Comparison of ENCODE assay signal across 21 cellular contexts in genomic region chr20:35643045-35643444, GRCh38. TPM values are rescaled to one million over a fixed set of nuclear protein-coding genes. Genes with fewer than 3 reads are reported as not detected.
DNase-seq lines count a peak whose midpoint lies in the region; ATAC-seq and TF ChIP-seq lines count a peak whose summit lies in the region.
"Had no signal": no experiment of that assay in that cellular context is flagged by ENCODE, and none has a peak within 500 bp of the region (broad histone marks: within the 10 kb centered on the region; RNA-seq: fewer than 3 reads in every experiment).

No MANE protein-coding gene starts in this region.

- POLR2A ChIA-PET in MCF 10A (lab: Yijun Ruan, JAX): interaction anchor here (1.1 to 3.6 kb wide), 3 partner anchors 18 to 24 kb away, joined by 3 to 10 read pairs (median 3); no protein-coding TSS in a partner anchor

- H3K9me3 Mint-ChIP-seq in natural killer cell: no peaks in the 10 kb centered on the region
- no peaks in the 10 kb centered on the region for H3K9me3 Mint-ChIP-seq in natural killer cell treated with Interleukin-12 subunit alpha and Interleukin-12 subunit beta and Interleukin-15 and Interleukin-18, amount 100 ng/mL, for 72 hours
- H3K9me3 Mint-ChIP-seq in effector memory CD8-positive, alpha-beta T cell: no peaks in the 10 kb centered on the region
- H3K9me3 Mint-ChIP-seq in MCF 10A (ENCODE audit: unreplicated experiment): no peaks in the 10 kb centered on the region
- H3K9me3 Mint-ChIP-seq: naive B cell had no signal

- H3K27me3 Mint-ChIP-seq in natural killer cell (ENCODE audit: low read depth in 2 of 2) (no peaks in the 10 kb centered on the region), MCF 10A (ENCODE audit: insufficient read depth, unreplicated experiment) (no peaks in the 10 kb centered on the region)
- no peaks in the 10 kb centered on the region for H3K27me3 Mint-ChIP-seq in natural killer cell treated with Interleukin-12 subunit alpha and Interleukin-12 subunit beta and Interleukin-15 and Interleukin-18, amount 100 ng/mL, for 72 hours
- H3K27me3 Mint-ChIP-seq in effector memory CD8-positive, alpha-beta T cell: no peaks in the 10 kb centered on the region
- H3K27me3 Mint-ChIP-seq: B cell, naive B cell had no signal

- TF ChIP-seq CTCF in natural killer cell (IDR thresholded peaks at IDR 0.05) (no peak), MCF 10A (IDR thresholded peaks at IDR 0.05; ENCODE audit: unreplicated experiment) (no peak)

- no TSS peak for BruUV-seq in MCF 10A (replicated peaks; lab: Mats Ljungman, UMichigan)

- DNase-seq in natural killer cell: no peak
- no peak for DNase-seq in natural killer cell treated with Interleukin-12 subunit alpha and Interleukin-12 subunit beta and Interleukin-15 and Interleukin-18, amount 100 ng/mL, for 72 hours (ENCODE audit: low spot score)
- peak; percentile 16 for DNase-seq in NCI-H82 treated with DMSO at 0.1 percent for 48 hours (lab: John Stamatoyannopoulos, UW; ENCODE audit: unreplicated experiment)
- no peak for DNase-seq in effector memory CD8-positive, alpha-beta T cell
- peak; percentile 20 for DNase-seq in stimulated activated CD8-positive, alpha-beta memory T cell treated with anti-CD3 and anti-CD28 coated beads, Interleukin-4, amount 100 ng/mL, for 48 hours
- DNase-seq in hepatic stellate cell (ENCODE audit: low spot score): no peak
- no peak for DNase-seq in MCF 10A (ENCODE audit: unreplicated experiment)
- DNase-seq: activated naive CD4-positive, alpha-beta T cell treated with anti-CD3 and anti-CD28 coated beads, Interleukin-2, amount 50 U/mL, for 16 hours; activated T-cell treated with anti-CD3 and anti-CD28 coated beads for 4 hours; caudate nucleus; COR-L47; DMS79 treated with DMSO at 0.1 percent for 48 hours; left lung; naive B cell; NCI-H1105 treated with DMSO at 0.1 percent for 48 hours; NCI-H2081; pancreas; T-helper 2 cell had no signal

- no peak overlapping the region for H3K4me3 Mint-ChIP-seq in natural killer cell
- H3K4me3 Mint-ChIP-seq in natural killer cell treated with Interleukin-12 subunit alpha and Interleukin-12 subunit beta and Interleukin-15 and Interleukin-18, amount 100 ng/mL, for 72 hours: no peak overlapping the region
- no peak overlapping the region for H3K4me3 Mint-ChIP-seq in effector memory CD8-positive, alpha-beta T cell
- H3K4me3 Mint-ChIP-seq in MCF 10A (ENCODE audit: unreplicated experiment): no peak overlapping the region
- H3K4me3 Mint-ChIP-seq: B cell, naive B cell had no signal

- ATAC-seq in natural killer cell: no peak
- no peak for ATAC-seq in natural killer cell treated with Interleukin-12 subunit alpha and Interleukin-12 subunit beta and Interleukin-15 and Interleukin-18, amount 100 ng/mL, for 72 hours
- no peak for ATAC-seq in effector memory CD8-positive, alpha-beta T cell (replicated peaks)
- ATAC-seq in HG02610 (IDR thresholded peaks at IDR 0.05; ENCODE audit: unreplicated experiment): no peak
- ATAC-seq: left lung, pancreas, SK-N-SH treated with all-trans-retinoic acid at 6 μM for 48 hours had no signal

- no peaks in the 10 kb centered on the region for H3K36me3 Mint-ChIP-seq in natural killer cell
- H3K36me3 Mint-ChIP-seq in natural killer cell treated with Interleukin-12 subunit alpha and Interleukin-12 subunit beta and Interleukin-15 and Interleukin-18, amount 100 ng/mL, for 72 hours: no peaks in the 10 kb centered on the region
- peaks cover 7% of the 10 kb centered on the region for H3K36me3 Mint-ChIP-seq in effector memory CD8-positive, alpha-beta T cell (ENCODE audit: insufficient read depth)
- peaks cover 47% of the 10 kb centered on the region for H3K36me3 Mint-ChIP-seq in MCF 10A (ENCODE audit: insufficient read depth, unreplicated experiment)
- H3K36me3 Mint-ChIP-seq: naive B cell had no signal

- CTCF ChIA-PET in MCF 10A (lab: Yijun Ruan, JAX): interaction anchor here (0.8 kb wide), 1 partner anchor 10 kb away, joined by 3 read pairs; no protein-coding TSS in a partner anchor

- intact Hi-C loops in natural killer cell (cut with micrococcal nuclease) (no loop called here), MCF 10A (cut with micrococcal nuclease) (no loop called here)

- H3K27ac Mint-ChIP-seq in natural killer cell: peak overlapping the region; percentile 47 to 77
- H3K27ac Mint-ChIP-seq in natural killer cell treated with Interleukin-12 subunit alpha and Interleukin-12 subunit beta and Interleukin-15 and Interleukin-18, amount 100 ng/mL, for 72 hours: peak overlapping the region in 1 of 2 donors; percentile 59
- H3K27ac Mint-ChIP-seq in effector memory CD8-positive, alpha-beta T cell: peak overlapping the region; percentile 5 to 9
- no peak overlapping the region for H3K27ac Mint-ChIP-seq in MCF 10A (ENCODE audit: low read depth, unreplicated experiment)
- H3K27ac Mint-ChIP-seq: B cell had no signal

- H3K4me1 Mint-ChIP-seq in natural killer cell: peaks cover 73 to 74% of the 10 kb centered on the region in 2 donors
- peaks cover 62 to 68% of the 10 kb centered on the region in 2 donors for H3K4me1 Mint-ChIP-seq in natural killer cell treated with Interleukin-12 subunit alpha and Interleukin-12 subunit beta and Interleukin-15 and Interleukin-18, amount 100 ng/mL, for 72 hours (ENCODE audit: low read depth in 2 of 2)
- H3K4me1 Mint-ChIP-seq in effector memory CD8-positive, alpha-beta T cell (ENCODE audit: low read depth in 2 of 2): peaks cover 60 to 74% of the 10 kb centered on the region in 2 donors
- H3K4me1 Mint-ChIP-seq in MCF 10A (ENCODE audit: insufficient read depth, unreplicated experiment): peaks cover 11% of the 10 kb centered on the region

RNA-seq across cellular contexts. Expression of gene CPNE1, which starts 21.7 kb away (rescaled TPM):
- total RNA-seq in natural killer cell (100 to 1,000 TPM; 298 to 342 (median 334) TPM), MCF 10A (2022) (161 and 194 TPM in 2 replicates)
- total RNA-seq in natural killer cell treated with Interleukin-12 subunit alpha and Interleukin-12 subunit beta and Interleukin-15 and Interleukin-18, amount 100 ng/mL, for 72 hours: 100 to 1,000 TPM; 266 to 324 TPM

RNA-seq across cellular contexts. Expression of gene RBM12, which starts 21.7 kb away (rescaled TPM):
- total RNA-seq in natural killer cell (100 to 1,000 TPM in 1 of 3 donors, 10 to 100 TPM in 2; 80.9 to 112 (median 89.4) TPM), MCF 10A (2022) (60.1 and 64.3 TPM in 2 replicates)
- total RNA-seq in natural killer cell treated with Interleukin-12 subunit alpha and Interleukin-12 subunit beta and Interleukin-15 and Interleukin-18, amount 100 ng/mL, for 72 hours: 100 to 1,000 TPM; 125 to 143 TPM

RNA-seq across cellular contexts. Expression of gene SPAG4, which starts 27.4 kb away (rescaled TPM):
- total RNA-seq in natural killer cell (10 to 100 TPM; 11.2 to 16.2 (median 11.9) TPM), MCF 10A (2022) (0.96 and 1.6 TPM in 2 replicates)
- total RNA-seq in natural killer cell treated with Interleukin-12 subunit alpha and Interleukin-12 subunit beta and Interleukin-15 and Interleukin-18, amount 100 ng/mL, for 72 hours: 1 to 10 TPM; 5.9 to 6.3 TPM

RNA-seq across cellular contexts. Expression of gene NFS1, which starts 56.1 kb away (rescaled TPM):
- 10 to 100 TPM; 11.3 to 20.8 (median 16.0) TPM for total RNA-seq in natural killer cell
- 10 to 100 TPM; 27.0 to 37.4 TPM for total RNA-seq in natural killer cell treated with Interleukin-12 subunit alpha and Interleukin-12 subunit beta and Interleukin-15 and Interleukin-18, amount 100 ng/mL, for 72 hours
- 27.6 and 28.6 TPM in 2 replicates for total RNA-seq in MCF 10A (2022)

RNA-seq across cellular contexts. Expression of gene ROMO1, which starts 56.2 kb away (rescaled TPM):
- total RNA-seq in natural killer cell (10 to 100 TPM; 38.3 to 49.7 (median 40.5) TPM), MCF 10A (2022) (173 and 192 TPM in 2 replicates)
- total RNA-seq in natural killer cell treated with Interleukin-12 subunit alpha and Interleukin-12 subunit beta and Interleukin-15 and Interleukin-18, amount 100 ng/mL, for 72 hours: 100 to 1,000 TPM in 1 of 2 donors, 10 to 100 TPM in 1; 71.0 to 101 TPM

Comparison
In these comparisons a context has a peak if more than half of its experiments do, and no peak if none do; other contexts are left out.
1. DNase-seq: peak in NCI-H82 treated with DMSO at 0.1 percent for 48 hours (single experiment) and stimulated activated CD8-positive, alpha-beta memory T cell treated with anti-CD3 and anti-CD28 coated beads, Interleukin-4, amount 100 ng/mL, for 48 hours (single experiment); none in natural killer cell (single experiment), natural killer cell treated with Interleukin-12 subunit alpha and Interleukin-12 subunit beta and Interleukin-15 and Interleukin-18, amount 100 ng/mL, for 72 hours (single experiment), effector memory CD8-positive, alpha-beta T cell (0 of 3), hepatic stellate cell (single experiment) and MCF 10A (single experiment).